Comparison of ENCODE assay signal across 8 cellular contexts in genomic region chr7:127252736-127253288, GRCh38. TPM values are rescaled to one million over a fixed set of nuclear protein-coding genes. Genes with fewer than 3 reads are reported as not detected.
DNase-seq lines count a peak whose midpoint lies in the region; ATAC-seq and TF ChIP-seq lines count a peak whose summit lies in the region.

Gene GRM8, minus strand, starts transcription at chr7:127252941.

- under 1% methylated on average over 63 of the region's 66 CpGs for WGBS in HUES64

- H3K27ac Mint-ChIP-seq in chondrocyte (ENCODE audit: unreplicated experiment), result peak within 1 kb of the TSS; percentile 15

- no peaks in the 10 kb centered on the region for H3K9me3 ChIP-seq in HUES64 (ENCODE audit: insufficient read depth, low read depth, low read length)

- peaks cover 10% of the 10 kb centered on the region for H3K4me1 Mint-ChIP-seq in chondrocyte (ENCODE audit: low read depth)

- peaks cover 71% of the 10 kb centered on the region for H3K27me3 Mint-ChIP-seq in chondrocyte (ENCODE audit: low read depth)

- peak; percentile 56 for ATAC-seq in left colon

- H3K27me3 ChIP-seq in HUES64 (ENCODE audit: insufficient read depth, low read length), result peaks cover 80% of the 10 kb centered on the region

- H3K4me3 ChIP-seq in HUES64 (ENCODE audit: low read length), result peak within 1 kb of the TSS; percentile 84

- no peaks in the 10 kb centered on the region for H3K36me3 ChIP-seq in HUES64 (ENCODE audit: insufficient read depth, low read length)

- DNase-seq in activated CD8-positive, alpha-beta memory T cell treated with anti-CD3 and anti-CD28 coated beads for 24 hours, result peak; percentile 61
- no peak for DNase-seq in activated CD8-positive, alpha-beta memory T cell treated with anti-CD3 and anti-CD28 coated beads, Interleukin-2, amount 50 U/mL, for 48 hours
- peak; percentile 64 for DNase-seq in SHP77 treated with DMSO at 0.1 percent for 48 hours (lab: John Stamatoyannopoulos, UW)
- DNase-seq in chondrocyte (ENCODE audit: low spot score), result no peak
- DNase-seq in left colon, result peak; percentile 34 to 51
- DNase-seq in stimulated activated CD4-positive, alpha-beta T cell treated with anti-CD3 and anti-CD28 coated beads, Interleukin-4, amount 100 ng/mL, for 1 hour, result peak; percentile 24
- no peak for DNase-seq in superior temporal gyrus (ENCODE audit: extremely low spot score)

- H3K27ac ChIP-seq in HUES64 (ENCODE audit: low read depth, low read length), result peak within 1 kb of the TSS; percentile 69; the same call in 1 of the 2 replicates

- no peaks in the 10 kb centered on the region for H3K9me3 Mint-ChIP-seq in chondrocyte (ENCODE audit: low read depth)

- peak within 1 kb of the TSS; percentile 87 for H3K4me3 Mint-ChIP-seq in chondrocyte (ENCODE audit: unreplicated experiment)

- no peak for TF ChIP-seq CTCF in chondrocyte (IDR thresholded peaks at IDR 0.05)

- peak within 1 kb of the TSS; percentile 83 for H3K9ac ChIP-seq in HUES64 (ENCODE audit: low read depth, low read length)

- H3K4me1 ChIP-seq in HUES64 (ENCODE audit: insufficient read depth, low read length), result peaks cover 6% of the 10 kb centered on the region

- intact Hi-C loops in left colon (cut with DNase I, micrococcal nuclease), result no loop called here

- no peaks in the 10 kb centered on the region for H3K36me3 Mint-ChIP-seq in chondrocyte (ENCODE audit: low read depth)

RNA-seq across cellular contexts. Expression of gene GRM8, which starts in this region (rescaled TPM):
- 1.5 TPM for polyA plus RNA-seq in HUES64 (2013, experiment 1 of 2)
- 2.0 TPM for polyA plus RNA-seq in HUES64 (2013, experiment 2 of 2)
- total RNA-seq in chondrocyte (not detected in 3 replicates), left colon (1 to 10 TPM; 3.3 to 5.1 TPM)

Comparison
In these comparisons a context has a peak if more than half of its experiments do, and no peak if none do; other contexts are left out.
1. DNase-seq: peak in activated CD8-positive, alpha-beta memory T cell treated with anti-CD3 and anti-CD28 coated beads for 24 hours (single experiment), SHP77 treated with DMSO at 0.1 percent for 48 hours (single experiment), left colon (2 of 2) and stimulated activated CD4-positive, alpha-beta T cell treated with anti-CD3 and anti-CD28 coated beads, Interleukin-4, amount 100 ng/mL, for 1 hour (single experiment); none in activated CD8-positive, alpha-beta memory T cell treated with anti-CD3 and anti-CD28 coated beads, Interleukin-2, amount 50 U/mL, for 48 hours (single experiment), chondrocyte (single experiment) and superior temporal gyrus (single experiment).